In genomic region chr18:12121175-12122095, GRCh38 we compare ENCODE assay signal across 13 cellular contexts. TPM values are rescaled to one million over a fixed set of nuclear protein-coding genes. Genes with fewer than 3 reads are reported as not detected.
A peak's percentile ranks its signal among the peaks of the same experiment; 100 is the strongest.
DNase-seq lines count a peak whose midpoint lies in the region; ATAC-seq and TF ChIP-seq lines count a peak whose summit lies in the region.
"Had no signal": no experiment of that assay in that cellular context is flagged by ENCODE, and none has a peak within 500 bp of the region (broad histone marks: within the 10 kb centered on the region; RNA-seq: fewer than 3 reads in every experiment).

No MANE protein-coding gene starts in this region.

- H3K27me3 ChIP-seq in BE2C: no peaks in the 10 kb centered on the region

- no peaks in the 10 kb centered on the region for H3K9me3 Mint-ChIP-seq in HFFc6
- H3K9me3 Mint-ChIP-seq: IgD-negative memory B cell had no signal

- H3K27ac Mint-ChIP-seq in HFFc6: no peak overlapping the region
- H3K27ac Mint-ChIP-seq: IgD-negative memory B cell had no signal

- TF ChIP-seq CTCF in BE2C (IDR thresholded peaks at IDR 0.05; ENCODE audit: low read depth, low read length) (peak; percentile 15; the same call in 1 of the 2 replicates), HFFc6 (IDR thresholded peaks at IDR 0.05) (peak; percentile 56), WI38 (IDR thresholded peaks at IDR 0.05; ENCODE audit: low read depth, low read length) (peak; percentile 18; the same call in 1 of the 2 replicates)

- peaks cover 18% of the 10 kb centered on the region for H3K27me3 Mint-ChIP-seq in HFFc6 (ENCODE audit: insufficient read depth)

- H3K4me3 Mint-ChIP-seq in HFFc6: no peak overlapping the region
- H3K4me3 Mint-ChIP-seq: IgD-negative memory B cell had no signal

- H3K4me3 ChIP-seq in BE2C (ENCODE audit: low read depth, low read length) (no peak overlapping the region), WI38 (ENCODE audit: low read depth, low read length) (no peak overlapping the region)

- no peaks in the 10 kb centered on the region for H3K36me3 Mint-ChIP-seq in HFFc6 (ENCODE audit: low read depth)
- H3K36me3 Mint-ChIP-seq: IgD-negative memory B cell had no signal

- no peak for ATAC-seq in stimulated activated naive CD8-positive, alpha-beta T cell treated with anti-CD3 and anti-CD28 coated beads, Interleukin-15, Interleukin-2, amounts not matched to agents 100 U/mL and 50 U/mL, for 24 hours
- ATAC-seq in GM19328 (IDR thresholded peaks at IDR 0.05; ENCODE audit: unreplicated experiment) (no peak), GM19452 (IDR thresholded peaks at IDR 0.05; ENCODE audit: unreplicated experiment) (no peak)

- DNase-seq in BE2C (no peak), HFFc6 (no peak), iris pigment epithelial cell (ENCODE audit: low read depth) (peak; percentile 7), middle frontal gyrus (ENCODE audit: extremely low spot score, low spot score) (no peak)
- DNase-seq in stimulated activated naive CD8-positive, alpha-beta T cell treated with anti-CD3 and anti-CD28 coated beads, Interleukin-15, Interleukin-2, amounts not matched to agents 100 U/mL and 50 U/mL, for 24 hours: no peak
- DNase-seq: activated gamma-delta T cell had no signal

- H3K36me3 ChIP-seq in BE2C: no peaks in the 10 kb centered on the region

- H3K4me1 ChIP-seq in BE2C: no peaks in the 10 kb centered on the region

- H3K4me1 Mint-ChIP-seq in HFFc6 (ENCODE audit: low read depth): no peaks in the 10 kb centered on the region
- H3K4me1 Mint-ChIP-seq: IgD-negative memory B cell had no signal

- no peaks in the 10 kb centered on the region for H3K9me3 ChIP-seq in BE2C

RNA-seq across cellular contexts. Expression of gene ANKRD62, which starts 27.8 kb away (rescaled TPM):
- not detected for polyA plus RNA-seq in BE2C (2012; ENCODE audit: insufficient read depth, insufficient read length, low read depth)
- total RNA-seq in HFFc6 (2021; fragmentation: NEBNext Ultra II Directional; extraction: Animal tissue kit (Norgen Biotek cat#: 25700)): not detected
- total RNA-seq: G401; pulmonary artery endothelial cell; T-helper 1 cell treated with Interleukin-12 subunit alpha and Interleukin-12 subunit beta and Interleukin-4 antibody, amounts not matched to agents 30 ng/mL and 1 ng/mL, for 36 hours had no signal
- polyA plus RNA-seq: IgD-negative memory B cell had no signal
